ENCODE assay signal across 21 cellular contexts in genomic region chr3:155420869-155421486, GRCh38.
DNase-seq lines count a peak whose midpoint lies in the region; FAIRE-seq and TF ChIP-seq lines count a peak whose summit lies in the region.
"Had no signal": no experiment of that assay in that cellular context is flagged by ENCODE, and none has a peak within 500 bp of the region (broad histone marks: within the 10 kb centered on the region; RNA-seq: fewer than 3 reads in every experiment).

No MANE protein-coding gene starts in this region.

- peaks cover 26% of the 10 kb centered on the region for H3K4me1 Mint-ChIP-seq in endodermal cell
- H3K4me1 Mint-ChIP-seq: activated naive CD8-positive, alpha-beta T cell treated with anti-CD3 and anti-CD28 coated beads, Interleukin-2, amount 50 U/mL, for 24 hours had no signal

- DNase-seq in G401 (ENCODE audit: low spot score) (peak; percentile 2), NB4 (ENCODE audit: low read depth) (peak; percentile 2), endodermal cell (no peak), osteoblast (ENCODE audit: insufficient read length, low spot score, missing footprints) (no peak), NCI-H2029 (lab: John Stamatoyannopoulos, UW) (no peak), D721Med (ENCODE audit: insufficient read length, low spot score) (no peak), NCI-H526 (lab: John Stamatoyannopoulos, UW) (no peak)
- DNase-seq: activated CD4-positive, CD25-positive, alpha-beta regulatory T cell; activated CD8-positive, alpha-beta memory T cell treated with anti-CD3 and anti-CD28 coated beads for 24 hours; activated naive CD8-positive, alpha-beta T cell treated with anti-CD3 and anti-CD28 coated beads, Interleukin-2, amount 50 U/mL, for 24 hours; AML-193; Calu3; lower lobe of right lung; NCI-H187; NCI-H510A treated with DMSO at 0.1 percent for 48 hours; SIG-M5; stimulated activated CD4-positive, alpha-beta T cell treated with anti-CD3 and anti-CD28 coated beads, Interleukin-2, amount 100 ng/mL, for 48 hours had no signal

- TF ChIP-seq CTCF in NB4 (IDR thresholded peaks at IDR 0.05; ENCODE audit: low read depth, low read length) = no peak
- peak; percentile 72 for TF ChIP-seq CTCF in endodermal cell (conservative IDR thresholded peaks at IDR 0.05)
- peak; percentile 16 for TF ChIP-seq CTCF in osteoblast (IDR thresholded peaks at IDR 0.05; ENCODE audit: extremely low read depth, low read depth, low read length)
- no peak for TF ChIP-seq CTCF in D721Med (IDR thresholded peaks at IDR 0.05; ENCODE audit: insufficient read depth, missing control alignments)

- H3K36me3 Mint-ChIP-seq in endodermal cell (ENCODE audit: low read depth) = no peaks in the 10 kb centered on the region

- no peak overlapping the region for H2AFZ ChIP-seq in osteoblast (ENCODE audit: low read length)
- H2AFZ ChIP-seq: parathyroid adenoma had no signal

- H3K27ac ChIP-seq in endodermal cell (ENCODE audit: low read depth, low read length) (no peak overlapping the region), osteoblast (ENCODE audit: low read depth, low read length) (no peak overlapping the region)
- H3K27ac ChIP-seq: lower lobe of right lung, parathyroid adenoma had no signal

- H3K79me2 ChIP-seq in osteoblast (ENCODE audit: insufficient read depth, low read length) = no peaks in the 10 kb centered on the region
- H3K79me2 ChIP-seq: parathyroid adenoma had no signal

- H3K9me3 ChIP-seq in endodermal cell (ENCODE audit: control insufficient read depth, low read length) (peaks cover 15% of the 10 kb centered on the region), osteoblast (ENCODE audit: low read depth, low read length) (no peaks in the 10 kb centered on the region)
- H3K9me3 ChIP-seq: lower lobe of right lung had no signal

- no peaks in the 10 kb centered on the region for H3K27me3 Mint-ChIP-seq in endodermal cell (ENCODE audit: insufficient read depth)
- H3K27me3 Mint-ChIP-seq: activated naive CD8-positive, alpha-beta T cell treated with anti-CD3 and anti-CD28 coated beads, Interleukin-2, amount 50 U/mL, for 24 hours had no signal

- H3K9me3 Mint-ChIP-seq in endodermal cell = peaks cover 5% of the 10 kb centered on the region
- H3K9me3 Mint-ChIP-seq: activated naive CD8-positive, alpha-beta T cell treated with anti-CD3 and anti-CD28 coated beads, Interleukin-2, amount 50 U/mL, for 24 hours had no signal

- H3K4me3 ChIP-seq in NB4 (ENCODE audit: low read depth, low read length) (no peak overlapping the region), endodermal cell (ENCODE audit: low read length) (no peak overlapping the region), osteoblast (ENCODE audit: insufficient read depth, low read length) (no peak overlapping the region)
- H3K4me3 ChIP-seq: lower lobe of right lung had no signal

- H3K27ac Mint-ChIP-seq in endodermal cell = no peak overlapping the region
- H3K27ac Mint-ChIP-seq: activated naive CD8-positive, alpha-beta T cell treated with anti-CD3 and anti-CD28 coated beads, Interleukin-2, amount 50 U/mL, for 24 hours had no signal

- H3K4me1 ChIP-seq in endodermal cell (ENCODE audit: control insufficient read depth, insufficient read depth, low read length) (no peaks in the 10 kb centered on the region), osteoblast (ENCODE audit: insufficient read depth, low read length) (peaks cover 8% of the 10 kb centered on the region)
- H3K4me1 ChIP-seq: lower lobe of right lung had no signal

- FAIRE-seq in D721Med (lab: Jason Lieb, UNC) = no peak
- FAIRE-seq: bronchial epithelial cell, GM12892, HTR-8/SVneo had no signal

- H3K36me3 ChIP-seq in endodermal cell (ENCODE audit: control insufficient read depth, insufficient read depth, low read length) = no peaks in the 10 kb centered on the region
- H3K36me3 ChIP-seq in osteoblast (ENCODE audit: insufficient read depth, low read length) = no peaks in the 10 kb centered on the region
- H3K36me3 ChIP-seq: lower lobe of right lung had no signal

- no peaks in the 10 kb centered on the region for H4K20me1 ChIP-seq in osteoblast (ENCODE audit: insufficient read depth, low read length)

- no peak overlapping the region for H3K9ac ChIP-seq in endodermal cell (ENCODE audit: extremely low read depth, low read length, poor library complexity, severe bottlenecking)
- H3K9ac ChIP-seq: parathyroid adenoma had no signal

- H3K4me2 ChIP-seq in osteoblast (ENCODE audit: insufficient read depth, low read length) = no peak overlapping the region

- no peak overlapping the region for H3K4me3 Mint-ChIP-seq in endodermal cell
- H3K4me3 Mint-ChIP-seq: activated naive CD8-positive, alpha-beta T cell treated with anti-CD3 and anti-CD28 coated beads, Interleukin-2, amount 50 U/mL, for 24 hours had no signal

- no peaks in the 10 kb centered on the region for H3K27me3 ChIP-seq in endodermal cell (ENCODE audit: control insufficient read depth, insufficient read depth, low read length, poor library complexity, severe bottlenecking)
- H3K27me3 ChIP-seq in osteoblast (ENCODE audit: insufficient read depth, low read length) = no peaks in the 10 kb centered on the region

- WGBS in endodermal cell (ENCODE audit: insufficient coverage in 1 of 2, insufficient read length in 1 of 2), 2 experiments = 84% methylated on average over 1 of the region's 1 CpG; no CpG with 5 or more reads in 1 of the 2 experiments

- in situ Hi-C loops in G401 (cut with HindIII; ENCODE audit: low sequenced_read_pairs) = no loop called here

- TF ChIP-seq POLR2A in NB4 (IDR thresholded peaks at IDR 0.05; ENCODE audit: extremely low read depth, insufficient read length) = no peak

Comparison
In these comparisons a context has a peak if more than half of its experiments do, and no peak if none do; other contexts are left out.
1. DNase-seq: peak in G401 (single experiment) and NB4 (single experiment); none in endodermal cell (single experiment), osteoblast (single experiment), NCI-H2029 (single experiment), D721Med (single experiment) and NCI-H526 (0 of 2).
2. CTCF ChIP-seq: peak in endodermal cell (single experiment) and osteoblast (single experiment); none in NB4 (single experiment) and D721Med (single experiment).